1 cellular context compared by ENCODE assay signal in genomic region chr16:26688699-26689098, GRCh38.
TF ChIP-seq lines count a peak whose summit lies in the region.

No MANE protein-coding gene starts in this region.

TF ChIP-seq in K562, 482 proteins besides CTCF, POLR2A, EP300 and RAD21 (continued from another document):
- no peak for TF ChIP-seq FOXP4 (CRISPR knock-in tag; IDR thresholded peaks at IDR 0.05; ENCODE audit: borderline replicate concordance)
- peak; percentile 85 for TF ChIP-seq MAFK (IDR thresholded peaks at IDR 0.05; ENCODE audit: low read length)
- TF ChIP-seq NRF1 (conservative IDR thresholded peaks at IDR 0.05 in 1 of 2, IDR thresholded peaks at IDR 0.05 in 1 of 2), result no peak
- no peak for TF ChIP-seq MEF2A (IDR thresholded peaks at IDR 0.05; ENCODE audit: control insufficient read depth, low read depth, low read length)
- TF ChIP-seq ZNF316 (IDR thresholded peaks at IDR 0.05), result peak; percentile 76
- peak; percentile 82 for TF ChIP-seq MAFF (IDR thresholded peaks at IDR 0.05; ENCODE audit: low read length)
- peak; percentile 48; the same call in 1 of the 2 replicates for TF ChIP-seq MAFG (tag; conservative IDR thresholded peaks at IDR 0.05)
- TF ChIP-seq STAG1 (CRISPR knock-in tag; IDR thresholded peaks at IDR 0.05; ENCODE audit: borderline replicate concordance), result no peak
- TF ChIP-seq NFRKB (IDR thresholded peaks at IDR 0.05; ENCODE audit: low read depth), result no peak
- TF ChIP-seq U2AF2 (optimal IDR thresholded peaks at IDR 0.05; ENCODE audit: low read depth, low read length), result no peak
- TF ChIP-seq DEAF1 (CRISPR knock-in tag; IDR thresholded peaks at IDR 0.05), result no peak
TF ChIP-seq in K562: peak in this region for 5.
